ENCODE assay signal across 11 cellular contexts in genomic region chr2:217978536-217979150, GRCh38. TPM values are rescaled to one million over a fixed set of nuclear protein-coding genes. Genes with fewer than 3 reads are reported as not detected.
DNase-seq lines count a peak whose midpoint lies in the region; ATAC-seq, FAIRE-seq and TF ChIP-seq lines count a peak whose summit lies in the region.
"Had no signal": no experiment of that assay in that cellular context is flagged by ENCODE, and none has a peak within 500 bp of the region (broad histone marks: within the 10 kb centered on the region; RNA-seq: fewer than 3 reads in every experiment).

No MANE protein-coding gene starts in this region.

- no peaks in the 10 kb centered on the region for H3K9me2 ChIP-seq in PC-9 (ENCODE audit: insufficient read depth)

- in situ Hi-C loops in KBM-7 (cut with MboI; ENCODE audit: low pct_unique_long_range_greater_than_20kb, low sequenced_read_pairs) = no loop called here

- FAIRE-seq in GM19239 (lab: Jason Lieb, UNC) = no peak

- no peak overlapping the region for H2AFZ ChIP-seq in PC-9

- no peaks in the 10 kb centered on the region for H4K20me1 ChIP-seq in PC-9 (ENCODE audit: insufficient read depth)

- WGBS in esophagus, 2 donors = 26 to 28% methylated on average over 35 to 46 of the region's 46 CpGs

- no peak overlapping the region for H3K4me3 ChIP-seq in PC-9
- H3K4me3 ChIP-seq in esophagus (ENCODE audit: low read depth in 1 of 2, low read length in 2 of 2) = peak overlapping the region; percentile 43 to 53
- H3K4me3 ChIP-seq in lower lobe of right lung = peak overlapping the region; percentile 60
- peak overlapping the region in 3 of 5 donors; percentile 48 to 52 (median 48) for H3K4me3 ChIP-seq in subcutaneous abdominal adipose tissue (ENCODE audit: low read depth in 1 of 5, low read length in 5 of 5)

- peak overlapping the region; percentile 25 to 54 (median 32) for H3K9ac ChIP-seq in subcutaneous abdominal adipose tissue (ENCODE audit: low read length in 5 of 5)

- peak overlapping the region; percentile 34; the same call in 1 of the 2 replicates for H3K4me2 ChIP-seq in PC-9

- POLR2A ChIA-PET in PC-9 (lab: Charles Lee; ENCODE audit: unreplicated experiment) (interaction anchor here (0.7 kb wide), 1 partner anchor 608 kb away, joined by 5 read pairs; no protein-coding TSS in a partner anchor), HEK293T (lab: Yijun Ruan, JAX) (no interaction called here)

- peak; percentile 27 to 65 for ATAC-seq in lower lobe of right lung
- no peak for ATAC-seq in HG03457 (IDR thresholded peaks at IDR 0.05; ENCODE audit: unreplicated experiment)
- ATAC-seq: T-cell had no signal

- no peak for DNase-seq in PC-9
- no peak for DNase-seq in lower lobe of right lung
- no peak for DNase-seq in GM19239 (ENCODE audit: insufficient read length, low spot score)
- no peak for DNase-seq in HEK293T (ENCODE audit: extremely low spot score)
- DNase-seq in KBM-7 = no peak
- DNase-seq: central memory CD4-positive, alpha-beta T cell; T-cell had no signal

- H3K79me2 ChIP-seq in PC-9 (ENCODE audit: low read depth) = no peaks in the 10 kb centered on the region

- H3K27ac ChIP-seq in PC-9 (no peak overlapping the region), esophagus (ENCODE audit: low read depth in 2 of 2, low read length in 1 of 2) (peak overlapping the region; percentile 59 to 79), lower lobe of right lung (peak overlapping the region; percentile 64), subcutaneous abdominal adipose tissue (ENCODE audit: low read depth, low read length) (peak overlapping the region; percentile 78)
- H3K27ac ChIP-seq: neutrophil had no signal

- CTCF ChIA-PET in PC-9 (lab: Charles Lee) (interaction anchor here (0.7 kb wide), 1 partner anchor 92 kb away, joined by 7 read pairs; no protein-coding TSS in a partner anchor), HEK293T (lab: Yijun Ruan, JAX) (no interaction called here)

- H3K9me3 ChIP-seq in PC-9 (ENCODE audit: insufficient read depth, low read depth) (no peaks in the 10 kb centered on the region), esophagus (ENCODE audit: control insufficient read depth in 2 of 2, insufficient read depth in 1 of 2, low read depth in 1 of 2, low read length in 1 of 2) (peaks cover 0 to 2% of the 10 kb centered on the region in 2 donors), lower lobe of right lung (no peaks in the 10 kb centered on the region), subcutaneous abdominal adipose tissue (ENCODE audit: control insufficient read depth in 5 of 5, low read length in 5 of 5) (no peaks in the 10 kb centered on the region)
- H3K9me3 ChIP-seq: neutrophil had no signal

- intact Hi-C loops in PC-9 (cut with micrococcal nuclease; ENCODE audit: unreplicated experiment) = loop anchor here (2.0 kb wide), 1 partner anchor 18 kb away; no protein-coding TSS in a partner anchor
- intact Hi-C loops in lower lobe of right lung (cut with DNase I) = no loop called here

- no peaks in the 10 kb centered on the region for H3K36me3 ChIP-seq in PC-9 (ENCODE audit: low read depth)
- no peaks in the 10 kb centered on the region for H3K36me3 ChIP-seq in esophagus (ENCODE audit: control insufficient read depth in 2 of 2, insufficient read depth in 2 of 2, low read length in 1 of 2)
- no peaks in the 10 kb centered on the region for H3K36me3 ChIP-seq in lower lobe of right lung
- H3K36me3 ChIP-seq in subcutaneous abdominal adipose tissue (ENCODE audit: control insufficient read depth in 5 of 5, insufficient read depth in 5 of 5, low read length in 5 of 5) = peaks cover 0 to 27% (median 10%) of the 10 kb centered on the region in 5 donors
- H3K36me3 ChIP-seq: neutrophil had no signal

- TF ChIP-seq CTCF in PC-9 (conservative IDR thresholded peaks at IDR 0.05) (no peak), lower lobe of right lung (IDR thresholded peaks at IDR 0.05) (no peak)

- H3K27me3 ChIP-seq in PC-9 (ENCODE audit: insufficient read depth, low read depth) = peaks cover 24% of the 10 kb centered on the region
- H3K27me3 ChIP-seq in esophagus (ENCODE audit: control insufficient read depth in 1 of 2, insufficient read depth in 2 of 2, low read length in 2 of 2) = no peaks in the 10 kb centered on the region
- no peaks in the 10 kb centered on the region for H3K27me3 ChIP-seq in lower lobe of right lung (ENCODE audit: low read depth)
- H3K27me3 ChIP-seq in subcutaneous abdominal adipose tissue (ENCODE audit: control insufficient read depth in 5 of 5, insufficient read depth in 4 of 5, low read length in 5 of 5) = no peaks in the 10 kb centered on the region
- H3K27me3 ChIP-seq: neutrophil had no signal

- BruUV-seq in PC-9 (replicated peaks; lab: Mats Ljungman, UMichigan) = no TSS peak

- no peaks in the 10 kb centered on the region for H3K4me1 ChIP-seq in PC-9 (replicated peaks; ENCODE audit: insufficient read depth)
- H3K4me1 ChIP-seq in esophagus (ENCODE audit: control insufficient read depth in 2 of 2, insufficient read depth in 2 of 2, low read length in 1 of 2) = peaks cover 2 to 30% of the 10 kb centered on the region in 2 donors
- peaks cover 56% of the 10 kb centered on the region for H3K4me1 ChIP-seq in lower lobe of right lung
- peaks cover 13 to 69% (median 61%) of the 10 kb centered on the region in 5 donors for H3K4me1 ChIP-seq in subcutaneous abdominal adipose tissue (ENCODE audit: control insufficient read depth in 5 of 5, insufficient read depth in 5 of 5, low read length in 5 of 5)

- H3F3A ChIP-seq in PC-9 (ENCODE audit: insufficient read depth, low read depth) = no peaks in the 10 kb centered on the region

TF ChIP-seq in HEK293T, 16 proteins besides CTCF, POLR2A, EP300 and RAD21:
- TF ChIP-seq LEF1 (IDR thresholded peaks at IDR 0.05; ENCODE audit: borderline replicate concordance) (no peak), FOXA1 (IDR thresholded peaks at IDR 0.05) (no peak), HDGF (IDR thresholded peaks at IDR 0.05; ENCODE audit: borderline replicate concordance) (no peak), FOXM1 (IDR thresholded peaks at IDR 0.05; ENCODE audit: borderline replicate concordance) (no peak), L3MBTL2 (conservative IDR thresholded peaks at IDR 0.05) (no peak), ELF4 (IDR thresholded peaks at IDR 0.05) (no peak), FOXK2 (IDR thresholded peaks at IDR 0.05) (no peak), TARDBP (IDR thresholded peaks at IDR 0.05) (no peak), BHLHE40 (IDR thresholded peaks at IDR 0.05; ENCODE audit: borderline replicate concordance) (no peak), CTBP1 (IDR thresholded peaks at IDR 0.05; ENCODE audit: borderline replicate concordance) (no peak)

RNA-seq across cellular contexts. Expression of gene TNS1, which starts 24.2 kb away (rescaled TPM):
- total RNA-seq in PC-9 (2021) (5.5 and 6.0 TPM in 2 replicates), lower lobe of right lung (505 TPM)
- 10 to 100 TPM; 28.3 to 39.0 TPM for polyA plus RNA-seq in esophagus

Comparison
In these comparisons a context has a peak if more than half of its experiments do, and no peak if none do; other contexts are left out.
1. RNA of gene TNS1, which starts 24.2 kb away (total RNA-seq): 505 TPM in lower lobe of right lung (single experiment); 5.5 to 6.0 TPM in PC-9; every median in the first group is over 10 times any median in the second.